In the genomic region with DNA sequence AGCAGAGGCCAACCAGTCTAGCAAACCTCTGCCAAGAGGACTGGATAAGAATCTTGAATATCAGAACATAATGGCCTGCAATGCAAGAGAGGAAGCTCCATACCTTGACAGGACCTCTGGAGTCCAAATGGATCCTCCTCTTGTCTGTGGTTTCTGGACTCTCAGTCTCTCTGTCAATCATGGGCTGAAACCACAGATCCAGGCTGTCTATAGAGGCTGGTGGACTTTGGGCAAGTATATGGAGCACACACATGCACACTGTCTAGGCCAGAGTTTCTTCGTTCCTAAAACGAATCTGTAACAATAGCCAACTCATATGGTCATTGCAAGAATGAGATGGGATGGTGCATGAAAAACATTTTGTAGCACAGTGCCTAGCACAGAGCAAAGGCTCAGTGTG, we compare ENCODE assay signal across 1 cellular context.
TF ChIP-seq lines count a peak whose summit lies in the region.

No MANE protein-coding gene starts in this region.

TF ChIP-seq in HCT116, 20 proteins besides CTCF, POLR2A, EP300 and RAD21 (continued from another document):
- TF ChIP-seq, protein P1, sequence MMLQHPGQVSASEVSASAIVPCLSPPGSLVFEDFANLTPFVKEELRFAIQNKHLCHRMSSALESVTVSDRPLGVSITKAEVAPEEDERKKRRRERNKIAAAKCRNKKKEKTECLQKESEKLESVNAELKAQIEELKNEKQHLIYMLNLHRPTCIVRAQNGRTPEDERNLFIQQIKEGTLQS (IDR thresholded peaks at IDR 0.05): no peak
- TF ChIP-seq POLR2AphosphoS5 (IDR thresholded peaks at IDR 0.05; ENCODE audit: low read depth, low read length): no peak
- no peak for TF ChIP-seq ZNF274 (IDR thresholded peaks at IDR 0.05; ENCODE audit: low read depth, low read length)
- TF ChIP-seq, protein P2, sequence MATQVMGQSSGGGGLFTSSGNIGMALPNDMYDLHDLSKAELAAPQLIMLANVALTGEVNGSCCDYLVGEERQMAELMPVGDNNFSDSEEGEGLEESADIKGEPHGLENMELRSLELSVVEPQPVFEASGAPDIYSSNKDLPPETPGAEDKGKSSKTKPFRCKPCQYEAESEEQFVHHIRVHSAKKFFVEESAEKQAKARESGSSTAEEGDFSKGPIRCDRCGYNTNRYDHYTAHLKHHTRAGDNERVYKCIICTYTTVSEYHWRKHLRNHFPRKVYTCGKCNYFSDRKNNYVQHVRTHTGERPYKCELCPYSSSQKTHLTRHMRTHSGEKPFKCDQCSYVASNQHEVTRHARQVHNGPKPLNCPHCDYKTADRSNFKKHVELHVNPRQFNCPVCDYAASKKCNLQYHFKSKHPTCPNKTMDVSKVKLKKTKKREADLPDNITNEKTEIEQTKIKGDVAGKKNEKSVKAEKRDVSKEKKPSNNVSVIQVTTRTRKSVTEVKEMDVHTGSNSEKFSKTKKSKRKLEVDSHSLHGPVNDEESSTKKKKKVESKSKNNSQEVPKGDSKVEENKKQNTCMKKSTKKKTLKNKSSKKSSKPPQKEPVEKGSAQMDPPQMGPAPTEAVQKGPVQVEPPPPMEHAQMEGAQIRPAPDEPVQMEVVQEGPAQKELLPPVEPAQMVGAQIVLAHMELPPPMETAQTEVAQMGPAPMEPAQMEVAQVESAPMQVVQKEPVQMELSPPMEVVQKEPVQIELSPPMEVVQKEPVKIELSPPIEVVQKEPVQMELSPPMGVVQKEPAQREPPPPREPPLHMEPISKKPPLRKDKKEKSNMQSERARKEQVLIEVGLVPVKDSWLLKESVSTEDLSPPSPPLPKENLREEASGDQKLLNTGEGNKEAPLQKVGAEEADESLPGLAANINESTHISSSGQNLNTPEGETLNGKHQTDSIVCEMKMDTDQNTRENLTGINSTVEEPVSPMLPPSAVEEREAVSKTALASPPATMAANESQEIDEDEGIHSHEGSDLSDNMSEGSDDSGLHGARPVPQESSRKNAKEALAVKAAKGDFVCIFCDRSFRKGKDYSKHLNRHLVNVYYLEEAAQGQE (IDR thresholded peaks at IDR 0.05; ENCODE audit: low read depth): no peak
- TF ChIP-seq SRF (IDR thresholded peaks at IDR 0.05; ENCODE audit: low read depth): no peak
- TF ChIP-seq FOSL1 (IDR thresholded peaks at IDR 0.05; ENCODE audit: low read depth): no peak
- TF ChIP-seq EZH2 (IDR thresholded peaks at IDR 0.05): no peak
- TF ChIP-seq, protein P3, sequence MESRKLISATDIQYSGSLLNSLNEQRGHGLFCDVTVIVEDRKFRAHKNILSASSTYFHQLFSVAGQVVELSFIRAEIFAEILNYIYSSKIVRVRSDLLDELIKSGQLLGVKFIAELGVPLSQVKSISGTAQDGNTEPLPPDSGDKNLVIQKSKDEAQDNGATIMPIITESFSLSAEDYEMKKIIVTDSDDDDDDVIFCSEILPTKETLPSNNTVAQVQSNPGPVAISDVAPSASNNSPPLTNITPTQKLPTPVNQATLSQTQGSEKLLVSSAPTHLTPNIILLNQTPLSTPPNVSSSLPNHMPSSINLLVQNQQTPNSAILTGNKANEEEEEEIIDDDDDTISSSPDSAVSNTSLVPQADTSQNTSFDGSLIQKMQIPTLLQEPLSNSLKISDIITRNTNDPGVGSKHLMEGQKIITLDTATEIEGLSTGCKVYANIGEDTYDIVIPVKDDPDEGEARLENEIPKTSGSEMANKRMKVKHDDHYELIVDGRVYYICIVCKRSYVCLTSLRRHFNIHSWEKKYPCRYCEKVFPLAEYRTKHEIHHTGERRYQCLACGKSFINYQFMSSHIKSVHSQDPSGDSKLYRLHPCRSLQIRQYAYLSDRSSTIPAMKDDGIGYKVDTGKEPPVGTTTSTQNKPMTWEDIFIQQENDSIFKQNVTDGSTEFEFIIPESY (IDR thresholded peaks at IDR 0.05; ENCODE audit: extremely low read depth, insufficient replicate concordance, low read length): no peak
